Comparison of ENCODE assay signal across 1 cellular context in the genomic region with DNA sequence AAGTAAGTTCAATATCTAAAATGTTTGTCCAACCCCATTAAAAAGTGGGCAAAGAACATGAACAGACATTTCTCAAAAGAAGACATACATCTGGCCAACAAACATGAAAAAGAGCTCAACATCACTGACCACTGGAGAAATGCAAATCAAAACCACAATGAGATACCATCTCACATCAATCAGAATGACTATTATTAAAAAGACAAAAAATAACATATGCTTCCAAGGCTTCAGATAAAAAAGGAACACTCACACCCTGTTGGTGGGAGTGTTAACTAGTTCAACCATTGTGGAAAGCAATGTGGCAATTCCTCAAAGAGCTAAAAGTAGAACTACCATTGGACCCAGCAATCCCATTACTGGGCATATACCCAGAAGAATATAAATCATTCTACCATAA.
TF ChIP-seq lines count a peak whose summit lies in the region.

No MANE protein-coding gene starts in this region.

TF ChIP-seq in SK-N-SH treated with all-trans-retinoic acid at 6 μM for 48 hours, 23 proteins besides CTCF, POLR2A, EP300 and RAD21 (continued from another document):
- TF ChIP-seq ISL1 (CRISPR knock-in tag; IDR thresholded peaks at IDR 0.05) (no peak), ZNF565 (CRISPR knock-in tag; conservative IDR thresholded peaks at IDR 0.05; ENCODE audit: low read depth) (no peak), ZC3H10 (CRISPR knock-in tag; IDR thresholded peaks at IDR 0.05) (no peak), BACH2 (CRISPR knock-in tag; IDR thresholded peaks at IDR 0.05; ENCODE audit: borderline replicate concordance) (no peak), ZNF8 (CRISPR knock-in tag; IDR thresholded peaks at IDR 0.05) (no peak), ZFP30 (CRISPR knock-in tag; IDR thresholded peaks at IDR 0.05) (no peak), CSRNP3 (CRISPR knock-in tag; IDR thresholded peaks at IDR 0.05) (no peak), ESRRG (CRISPR knock-in tag; IDR thresholded peaks at IDR 0.05) (no peak), ARNTL (CRISPR knock-in tag; IDR thresholded peaks at IDR 0.05; ENCODE audit: borderline replicate concordance, low read depth) (no peak), OSR1 (CRISPR knock-in tag; IDR thresholded peaks at IDR 0.05) (no peak)
TF ChIP-seq in SK-N-SH treated with all-trans-retinoic acid at 6 μM for 48 hours: peak in this region for 0.
